10 cellular contexts compared by ENCODE assay signal in the genomic region with DNA sequence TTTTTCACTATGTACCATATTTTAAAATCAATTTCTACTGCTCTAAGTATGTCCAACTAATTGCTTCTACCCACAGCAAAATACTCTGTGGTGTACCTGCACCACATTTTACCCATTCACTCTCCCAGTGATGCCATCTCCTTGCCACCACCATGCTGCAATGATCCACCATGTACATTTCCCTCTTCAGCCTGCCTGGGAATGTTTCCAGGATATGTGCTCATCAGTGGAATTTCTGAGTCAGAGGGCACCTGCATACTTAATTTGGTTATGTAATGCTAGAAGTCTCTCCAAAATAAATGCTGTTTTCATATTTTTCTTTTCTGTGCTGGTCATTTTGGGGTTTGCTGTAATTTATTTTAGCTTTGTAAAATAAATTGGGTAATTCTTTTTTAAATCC. TPM values are rescaled to one million over a fixed set of nuclear protein-coding genes. Genes with fewer than 3 reads are reported as not detected.
A peak's percentile ranks its signal among the peaks of the same experiment; 100 is the strongest.
DNase-seq lines count a peak whose midpoint lies in the region; ATAC-seq and TF ChIP-seq lines count a peak whose summit lies in the region.
"Had no signal": no experiment of that assay in that cellular context is flagged by ENCODE, and none has a peak within 500 bp of the region (broad histone marks: within the 10 kb centered on the region; RNA-seq: fewer than 3 reads in every experiment).

No MANE protein-coding gene starts in this region.

- ATAC-seq in esophagus mucosa (peak; percentile 47), GM19023 (IDR thresholded peaks at IDR 0.05; ENCODE audit: unreplicated experiment) (no peak)

- H3K4me2 ChIP-seq in Karpas-422 (ENCODE audit: low read depth, low read length, poor library complexity, severe bottlenecking): no peak overlapping the region

- H3K9ac ChIP-seq in Karpas-422 (ENCODE audit: low read length): no peak overlapping the region

- H3K79me2 ChIP-seq in Karpas-422 (ENCODE audit: low read length): no peaks in the 10 kb centered on the region

- DNase-seq in GOT3 (lab: John Stamatoyannopoulos, UW) (peak; percentile 5), RKO (ENCODE audit: low spot score) (peak; percentile 88), retinal pigment epithelial cell (ENCODE audit: low read depth) (peak; percentile 52), prostate gland (ENCODE audit: low spot score) (no peak), posterior cingulate gyrus (no peak), Karpas-422 (no peak)
- DNase-seq: dorsolateral prefrontal cortex, kidney had no signal

- no peak overlapping the region for H2AFZ ChIP-seq in Karpas-422 (ENCODE audit: low read length)

- H3K9me2 ChIP-seq in Karpas-422 (replicated peaks; ENCODE audit: insufficient read depth, low read length): no peaks in the 10 kb centered on the region

- no peaks in the 10 kb centered on the region for H3K4me1 ChIP-seq in prostate gland (replicated peaks)
- no peaks in the 10 kb centered on the region for H3K4me1 ChIP-seq in Karpas-422 (ENCODE audit: low read length)

- TF ChIP-seq CTCF in retinal pigment epithelial cell (conservative IDR thresholded peaks at IDR 0.05; ENCODE audit: low read depth, low read length): no peak
- no peak for TF ChIP-seq CTCF in prostate gland (IDR thresholded peaks at IDR 0.05)

- H3K4me3 ChIP-seq in retinal pigment epithelial cell (ENCODE audit: low read length) (no peak overlapping the region), prostate gland (no peak overlapping the region), Karpas-422 (ENCODE audit: low read length) (no peak overlapping the region)
- H3K4me3 ChIP-seq: dorsolateral prefrontal cortex had no signal

- H3K9me3 ChIP-seq in prostate gland (no peaks in the 10 kb centered on the region), Karpas-422 (ENCODE audit: low read length) (0 out of 2 replicates have a peak, but pooled peaks cover 4% of the 10 kb centered on the region)

- H3K27me3 ChIP-seq in prostate gland (replicated peaks; ENCODE audit: insufficient read depth) (no peaks in the 10 kb centered on the region), Karpas-422 (ENCODE audit: low read length) (no peaks in the 10 kb centered on the region)
- H3K27me3 ChIP-seq: dorsolateral prefrontal cortex had no signal

- intact Hi-C loops in prostate gland (cut with DNase I) (no loop called here), posterior cingulate gyrus (cut with DNase I) (no loop called here)

- H3K36me3 ChIP-seq in prostate gland (no peaks in the 10 kb centered on the region), Karpas-422 (ENCODE audit: insufficient read depth, low read length) (peaks cover 2% of the 10 kb centered on the region; the same call in 1 of the 2 replicates)

- H4K20me1 ChIP-seq in Karpas-422 (ENCODE audit: insufficient read depth, low read depth, low read length): no peaks in the 10 kb centered on the region

- H3K27ac ChIP-seq in prostate gland (no peak overlapping the region), Karpas-422 (ENCODE audit: low read length) (no peak overlapping the region)
- H3K27ac ChIP-seq: dorsolateral prefrontal cortex had no signal

- TF ChIP-seq POLR2A in prostate gland (IDR thresholded peaks at IDR 0.05): no peak

RNA-seq across cellular contexts. Expression of gene OCIAD2, which starts 33.2 kb away (rescaled TPM):
- total RNA-seq in esophagus mucosa: 32.8 TPM
- 10 to 100 TPM; 12.5 to 55.5 TPM for total RNA-seq in prostate gland
- total RNA-seq in Karpas-422 (2014; rRNA removed; shearing (Covaris generic); ENCODE audit: low replicate concordance): 68.1 and 149 TPM in 2 replicates

RNA-seq across cellular contexts. Expression of gene CWH43, which starts 46.3 kb away (rescaled TPM):
- total RNA-seq in esophagus mucosa (34.5 TPM), prostate gland (100 to 1,000 TPM in 1 of 2 donors, 10 to 100 TPM in 1; 14.8 to 118 TPM)
- not detected in 2 replicates for total RNA-seq in Karpas-422 (2014; rRNA removed; shearing (Covaris generic); ENCODE audit: low replicate concordance)

Comparison
In these comparisons a context has a peak if more than half of its experiments do, and no peak if none do; other contexts are left out.
1. DNase-seq: peak in GOT3 (single experiment), RKO (single experiment) and retinal pigment epithelial cell (single experiment); none in prostate gland (single experiment), posterior cingulate gyrus (0 of 10) and Karpas-422 (single experiment).
2. RNA of gene CWH43, which starts 46.3 kb away (total RNA-seq): 14.8 to 118 TPM in prostate gland and 34.5 TPM in esophagus mucosa (single experiment); not detected in Karpas-422; every median in the first group is over 10 times any median in the second.